ENCODE assay signal across 15 cellular contexts in the genomic region with DNA sequence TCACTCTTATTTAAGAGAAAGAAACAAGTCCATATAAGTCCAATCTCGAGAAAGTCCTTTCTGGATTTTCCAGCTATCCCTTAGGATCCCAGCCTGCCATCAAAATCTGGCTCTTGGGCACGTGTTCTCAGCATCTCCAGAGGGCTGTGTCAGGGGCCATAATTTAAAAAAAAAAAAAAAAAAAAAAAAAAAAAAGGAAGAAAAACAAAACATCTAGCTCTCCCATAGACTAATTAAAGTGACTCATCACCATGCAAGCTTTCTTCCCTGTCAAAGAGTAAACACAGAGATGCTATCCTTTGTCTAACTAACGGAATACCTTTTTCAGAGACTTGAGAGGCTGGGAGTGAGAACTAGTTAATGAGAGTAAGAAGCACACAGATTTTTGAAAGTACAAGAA.
"Had no signal": no experiment of that assay in that cellular context is flagged by ENCODE, and none has a peak within 500 bp of the region (broad histone marks: within the 10 kb centered on the region; RNA-seq: fewer than 3 reads in every experiment).

No MANE protein-coding gene starts in this region.

- H3K4me3 ChIP-seq: esophagus squamous epithelium, psoas muscle, sigmoid colon had no signal

- H3K27ac Mint-ChIP-seq: activated naive CD8-positive, alpha-beta T cell treated with anti-CD3 and anti-CD28 coated beads for 36 hours; nephron; stimulated activated naive B cell treated with anti-CD40 and anti-IgM and Interleukin-4, amounts not matched to agents 10 μg/mL and 1 μg/mL and 100 μg/mL, for 72 hours had no signal

- H3K4me3 Mint-ChIP-seq: activated naive CD8-positive, alpha-beta T cell treated with anti-CD3 and anti-CD28 coated beads for 36 hours; activated T-cell treated with anti-CD3 and anti-CD28 coated beads, Interleukin-2, amount 50 U/mL, for 4 hours; nephron; stimulated activated naive B cell treated with anti-CD40 and anti-IgM and Interleukin-4, amounts not matched to agents 10 μg/mL and 1 μg/mL and 100 μg/mL, for 72 hours had no signal

- DNase-seq: activated CD4-positive, alpha-beta T cell treated with anti-CD3 and anti-CD28 coated beads, Interleukin-2, amount 50 U/mL, for 4 hours; activated CD4-positive, CD25-positive, alpha-beta regulatory T cell treated with anti-CD3 and anti-CD28 coated beads, Interleukin-2, amount 50 U/mL, for 72 hours; activated effector memory CD4-positive, alpha-beta T cell treated with anti-CD3 and anti-CD28 coated beads, Interleukin-2, amount 50 U/mL, for 16 hours; activated naive CD8-positive, alpha-beta T cell treated with anti-CD3 and anti-CD28 coated beads for 36 hours; activated T-cell treated with anti-CD3 and anti-CD28 coated beads, Interleukin-2, amount 50 U/mL, for 4 hours; aorta; esophagus squamous epithelium; foreskin melanocyte; head of caudate nucleus; psoas muscle; sigmoid colon; stimulated activated CD4-positive, alpha-beta T cell treated with anti-CD3 and anti-CD28 coated beads, Interleukin-2, amount 100 ng/mL, for 24 hours; stimulated activated naive B cell treated with anti-CD40 and anti-IgM and Interleukin-4, amounts not matched to agents 10 μg/mL and 1 μg/mL and 100 μg/mL, for 72 hours; trophoblast cell had no signal

- H3K27me3 Mint-ChIP-seq: activated naive CD8-positive, alpha-beta T cell treated with anti-CD3 and anti-CD28 coated beads for 36 hours had no signal

- H3K4me1 Mint-ChIP-seq: activated naive CD8-positive, alpha-beta T cell treated with anti-CD3 and anti-CD28 coated beads for 36 hours; nephron had no signal

- H3K9me3 ChIP-seq: esophagus squamous epithelium, psoas muscle, sigmoid colon had no signal

- H3K36me3 Mint-ChIP-seq: activated naive CD8-positive, alpha-beta T cell treated with anti-CD3 and anti-CD28 coated beads for 36 hours; stimulated activated naive B cell treated with anti-CD40 and anti-IgM and Interleukin-4, amounts not matched to agents 10 μg/mL and 1 μg/mL and 100 μg/mL, for 72 hours had no signal

- ATAC-seq: activated T-cell treated with anti-CD3 and anti-CD28 coated beads, Interleukin-2, amount 50 U/mL, for 4 hours; psoas muscle; stimulated activated naive B cell treated with anti-CD40 and anti-IgM and Interleukin-4, amounts not matched to agents 10 μg/mL and 1 μg/mL and 100 μg/mL, for 72 hours had no signal

- H3K36me3 ChIP-seq: esophagus squamous epithelium, sigmoid colon had no signal

- H3K27me3 ChIP-seq: esophagus squamous epithelium, sigmoid colon had no signal

- H3K27ac ChIP-seq: esophagus squamous epithelium, psoas muscle, sigmoid colon had no signal

- H3K9me3 Mint-ChIP-seq: activated T-cell treated with anti-CD3 and anti-CD28 coated beads, Interleukin-2, amount 50 U/mL, for 4 hours; nephron; stimulated activated naive B cell treated with anti-CD40 and anti-IgM and Interleukin-4, amounts not matched to agents 10 μg/mL and 1 μg/mL and 100 μg/mL, for 72 hours had no signal

- H3K4me1 ChIP-seq: esophagus squamous epithelium, psoas muscle, sigmoid colon had no signal
